ENCODE assay signal across 13 cellular contexts in the genomic region with DNA sequence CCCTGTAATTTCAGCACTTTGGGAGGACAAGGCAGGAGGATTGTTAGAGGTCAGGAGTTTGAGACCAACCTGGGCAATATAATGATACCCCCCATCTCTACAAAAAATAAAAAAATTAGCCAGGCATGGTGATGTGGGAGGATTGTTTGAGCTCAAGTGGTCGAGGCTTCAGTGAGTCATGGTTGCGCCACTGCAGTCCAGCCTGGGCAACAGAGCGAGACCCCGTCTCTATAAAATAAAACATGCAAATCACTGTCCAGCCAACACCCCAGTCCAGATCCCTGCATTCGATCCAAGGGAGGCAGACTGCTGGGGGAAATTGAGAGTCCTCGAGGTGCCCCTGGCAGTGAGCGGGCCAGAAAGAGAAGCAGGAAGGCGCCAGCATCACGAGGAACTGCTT. TPM values are rescaled to one million over a fixed set of nuclear protein-coding genes. Genes with fewer than 3 reads are reported as not detected.
"Had no signal": no experiment of that assay in that cellular context is flagged by ENCODE, and none has a peak within 500 bp of the region (broad histone marks: within the 10 kb centered on the region; RNA-seq: fewer than 3 reads in every experiment).

No MANE protein-coding gene starts in this region.

- FAIRE-seq: pancreas had no signal

- H3K9me3 Mint-ChIP-seq: stimulated activated memory B cell treated with anti-CD40 and anti-IgM and Interleukin-4, amounts not matched to agents 10 μg/mL and 1 μg/mL and 100 μg/mL, for 72 hours; T-helper 2 cell treated with Interferon-gamma antibody and Interleukin-4, amounts not matched to agents 5 μg/mL and 100 μg/mL, for 36 hours had no signal

- H3K36me3 ChIP-seq: uterus had no signal

- DNase-seq: activated CD4-positive, CD25-positive, alpha-beta regulatory T cell; activated naive CD4-positive, alpha-beta T cell treated with Interleukin-2 at 50 U/mL for 16 hours; erythroblast; gastrocnemius medialis; midbrain; pancreas; retina; uterus had no signal

- H3K27me3 Mint-ChIP-seq: stimulated activated memory B cell treated with anti-CD40 and anti-IgM and Interleukin-4, amounts not matched to agents 10 μg/mL and 1 μg/mL and 100 μg/mL, for 72 hours had no signal

- H3K4me1 ChIP-seq: uterus had no signal

- H3K27ac Mint-ChIP-seq: stimulated activated memory B cell treated with anti-CD40 and anti-IgM and Interleukin-4, amounts not matched to agents 10 μg/mL and 1 μg/mL and 100 μg/mL, for 72 hours; T-helper 2 cell treated with Interferon-gamma antibody and Interleukin-4, amounts not matched to agents 5 μg/mL and 100 μg/mL, for 36 hours had no signal

- H3K27ac ChIP-seq: gastrocnemius medialis, heart left ventricle, pancreas, tibial nerve, uterus had no signal

- H3K4me3 Mint-ChIP-seq: stimulated activated memory B cell treated with anti-CD40 and anti-IgM and Interleukin-4, amounts not matched to agents 10 μg/mL and 1 μg/mL and 100 μg/mL, for 72 hours; T-helper 2 cell treated with Interferon-gamma antibody and Interleukin-4, amounts not matched to agents 5 μg/mL and 100 μg/mL, for 36 hours had no signal

- H3K4me3 ChIP-seq: gastrocnemius medialis, heart left ventricle, lung, pancreas, tibial nerve, uterus had no signal

- ATAC-seq: gastrocnemius medialis; heart left ventricle; pancreas; stimulated activated memory B cell treated with anti-CD40 and anti-IgM and Interleukin-4, amounts not matched to agents 10 μg/mL and 1 μg/mL and 100 μg/mL, for 72 hours had no signal

- H3K9me3 ChIP-seq: gastrocnemius medialis, heart left ventricle, pancreas, tibial nerve, uterus had no signal

- H3K27me3 ChIP-seq: gastrocnemius medialis, heart left ventricle, pancreas, tibial nerve, uterus had no signal

RNA-seq across cellular contexts. Expression of gene LMTK3, which starts 35.5 kb away (rescaled TPM):
- total RNA-seq: gastrocnemius medialis had no signal
